ENCODE assay signal across 13 cellular contexts in genomic region chr1:244322181-244322580, GRCh38.
DNase-seq lines count a peak whose midpoint lies in the region; ATAC-seq and TF ChIP-seq lines count a peak whose summit lies in the region.
"Had no signal": no experiment of that assay in that cellular context is flagged by ENCODE, and none has a peak within 500 bp of the region (broad histone marks: within the 10 kb centered on the region; RNA-seq: fewer than 3 reads in every experiment).

No MANE protein-coding gene starts in this region.

- peak overlapping the region; percentile 83 for H3K27ac ChIP-seq in lower lobe of right lung
- H3K27ac ChIP-seq in tibial nerve = peak overlapping the region in 3 of 4 donors; percentile 47 to 90 (median 81)

- ATAC-seq in activated CD8-positive, alpha-beta memory T cell treated with anti-CD3 and anti-CD28 coated beads, Interleukin-2, amount 10 ng/mL, durations not matched to agents 7 days and 5 days = no peak
- no peak for ATAC-seq in lower lobe of right lung
- ATAC-seq in HG02642 (IDR thresholded peaks at IDR 0.05; ENCODE audit: poor library complexity, unreplicated experiment) = no peak
- no peak for ATAC-seq in GM18909 (IDR thresholded peaks at IDR 0.05; ENCODE audit: poor library complexity, unreplicated experiment)

- no peak for TF ChIP-seq EP300 in tibial nerve (IDR thresholded peaks at IDR 0.05)

- H3K36me3 Mint-ChIP-seq in activated CD8-positive, alpha-beta memory T cell treated with anti-CD3 and anti-CD28 coated beads, Interleukin-2, amount 10 ng/mL, durations not matched to agents 7 days and 5 days = peaks cover 19% of the 10 kb centered on the region
- peaks cover 12% of the 10 kb centered on the region for H3K36me3 Mint-ChIP-seq in activated T-helper 2 cell treated with anti-CD3 and anti-CD28 coated beads, Interferon-gamma antibody, Interleukin-2, Interleukin-4, amounts not matched to agents 10 μg/mL and 5 μg/mL and 100 μg/mL, durations not matched to agents 14 hours and 24 hours and 36 hours (ENCODE audit: low read depth)

- H3K27ac Mint-ChIP-seq in activated CD8-positive, alpha-beta memory T cell treated with anti-CD3 and anti-CD28 coated beads, Interleukin-2, amount 10 ng/mL, durations not matched to agents 7 days and 5 days = peak overlapping the region; percentile 93
- peak overlapping the region; percentile 22 for H3K27ac Mint-ChIP-seq in activated T-helper 2 cell treated with anti-CD3 and anti-CD28 coated beads, Interferon-gamma antibody, Interleukin-2, Interleukin-4, amounts not matched to agents 10 μg/mL and 5 μg/mL and 100 μg/mL, durations not matched to agents 14 hours and 24 hours and 36 hours
- H3K27ac Mint-ChIP-seq: IgD-negative memory B cell had no signal

- H3K9me3 Mint-ChIP-seq in activated CD8-positive, alpha-beta memory T cell treated with anti-CD3 and anti-CD28 coated beads, Interleukin-2, amount 10 ng/mL, durations not matched to agents 7 days and 5 days (ENCODE audit: low read depth) = peaks cover 2% of the 10 kb centered on the region
- H3K9me3 Mint-ChIP-seq in activated T-helper 2 cell treated with anti-CD3 and anti-CD28 coated beads, Interferon-gamma antibody, Interleukin-2, Interleukin-4, amounts not matched to agents 10 μg/mL and 5 μg/mL and 100 μg/mL, durations not matched to agents 14 hours and 24 hours and 36 hours = peaks cover 4% of the 10 kb centered on the region

- no peaks in the 10 kb centered on the region for H3K27me3 ChIP-seq in lower lobe of right lung (ENCODE audit: low read depth)
- no peaks in the 10 kb centered on the region for H3K27me3 ChIP-seq in tibial nerve
- H3K27me3 ChIP-seq: BE2C had no signal

- H3K4me1 ChIP-seq in lower lobe of right lung = peaks cover 32% of the 10 kb centered on the region
- peaks cover 0 to 19% (median 12%) of the 10 kb centered on the region in 4 donors for H3K4me1 ChIP-seq in tibial nerve
- H3K4me1 ChIP-seq: BE2C had no signal

- WGBS in tibial nerve, 2 donors = 83 to 85% methylated on average over 1 of the region's 1 CpG

- H3K4me3 ChIP-seq in lower lobe of right lung (no peak overlapping the region), tibial nerve (no peak overlapping the region)

- no peak for DNase-seq in activated CD8-positive, alpha-beta memory T cell treated with anti-CD3 and anti-CD28 coated beads, Interleukin-2, amount 10 ng/mL, durations not matched to agents 7 days and 5 days
- DNase-seq in activated CD8-positive, alpha-beta memory T cell treated with anti-CD3 and anti-CD28 coated beads, Interleukin-2, amount 50 U/mL, for 4 hours = no peak
- DNase-seq in activated T-helper 2 cell treated with anti-CD3 and anti-CD28 coated beads, Interferon-gamma antibody, Interleukin-2, Interleukin-4, amounts not matched to agents 10 μg/mL and 5 μg/mL and 100 μg/mL, durations not matched to agents 14 hours and 24 hours and 36 hours (ENCODE audit: low spot score) = no peak
- no peak for DNase-seq in lower lobe of right lung
- DNase-seq in tibial nerve (ENCODE audit: low spot score in 2 of 2) = no peak
- DNase-seq in A172 (ENCODE audit: low spot score) = no peak
- DNase-seq: activated T-cell treated with anti-CD3 and anti-CD28 coated beads for 4 hours, BE2C, cerebellar nuclear complex, NCI-H345 had no signal

- peaks cover 83% of the 10 kb centered on the region for H3K4me1 Mint-ChIP-seq in activated CD8-positive, alpha-beta memory T cell treated with anti-CD3 and anti-CD28 coated beads, Interleukin-2, amount 10 ng/mL, durations not matched to agents 7 days and 5 days
- peaks cover 59% of the 10 kb centered on the region for H3K4me1 Mint-ChIP-seq in activated T-helper 2 cell treated with anti-CD3 and anti-CD28 coated beads, Interferon-gamma antibody, Interleukin-2, Interleukin-4, amounts not matched to agents 10 μg/mL and 5 μg/mL and 100 μg/mL, durations not matched to agents 14 hours and 24 hours and 36 hours (ENCODE audit: low read depth)

- no peaks in the 10 kb centered on the region for H3K36me3 ChIP-seq in lower lobe of right lung
- H3K36me3 ChIP-seq in tibial nerve = no peaks in the 10 kb centered on the region
- H3K36me3 ChIP-seq: BE2C had no signal

- H3K4me3 Mint-ChIP-seq in activated CD8-positive, alpha-beta memory T cell treated with anti-CD3 and anti-CD28 coated beads, Interleukin-2, amount 10 ng/mL, durations not matched to agents 7 days and 5 days = peak overlapping the region; percentile 63
- H3K4me3 Mint-ChIP-seq in activated T-helper 2 cell treated with anti-CD3 and anti-CD28 coated beads, Interferon-gamma antibody, Interleukin-2, Interleukin-4, amounts not matched to agents 10 μg/mL and 5 μg/mL and 100 μg/mL, durations not matched to agents 14 hours and 24 hours and 36 hours (ENCODE audit: low read depth) = no peak overlapping the region

- TF ChIP-seq CTCF in lower lobe of right lung (IDR thresholded peaks at IDR 0.05) (no peak), tibial nerve (IDR thresholded peaks at IDR 0.05) (no peak)

- intact Hi-C loops in activated T-helper 2 cell treated with anti-CD3 and anti-CD28 coated beads, Interferon-gamma antibody, Interleukin-2, Interleukin-4, amounts not matched to agents 10 μg/mL and 5 μg/mL and 100 μg/mL, durations not matched to agents 14 hours and 24 hours and 36 hours (cut with micrococcal nuclease) = loop anchor here (2.0 to 10.0 kb wide), 3 partner anchors 19 to 513 kb away; partner anchors contain the start of genes COX20 and DESI2
- intact Hi-C loops in lower lobe of right lung (cut with DNase I) = no loop called here

- H3K9me3 ChIP-seq in lower lobe of right lung (no peaks in the 10 kb centered on the region), tibial nerve (no peaks in the 10 kb centered on the region)
- H3K9me3 ChIP-seq: BE2C had no signal

- no peaks in the 10 kb centered on the region for H3K27me3 Mint-ChIP-seq in activated CD8-positive, alpha-beta memory T cell treated with anti-CD3 and anti-CD28 coated beads, Interleukin-2, amount 10 ng/mL, durations not matched to agents 7 days and 5 days
- no peaks in the 10 kb centered on the region for H3K27me3 Mint-ChIP-seq in activated T-helper 2 cell treated with anti-CD3 and anti-CD28 coated beads, Interferon-gamma antibody, Interleukin-2, Interleukin-4, amounts not matched to agents 10 μg/mL and 5 μg/mL and 100 μg/mL, durations not matched to agents 14 hours and 24 hours and 36 hours (ENCODE audit: low read depth)
- H3K27me3 Mint-ChIP-seq: IgD-negative memory B cell had no signal

- CTCF ChIA-PET in activated CD8-positive, alpha-beta memory T cell treated with anti-CD3 and anti-CD28 coated beads, Interleukin-2, amount 10 ng/mL, durations not matched to agents 7 days and 5 days (lab: Charles Lee) = interaction anchor here (1.2 to 1.6 kb wide), 2 partner anchors 11 to 29 kb away, joined by 3 to 5 read pairs; no protein-coding TSS in a partner anchor

- TF ChIP-seq POLR2A in tibial nerve (IDR thresholded peaks at IDR 0.05) = no peak
